8 cellular contexts compared by ENCODE assay signal in the genomic region with DNA sequence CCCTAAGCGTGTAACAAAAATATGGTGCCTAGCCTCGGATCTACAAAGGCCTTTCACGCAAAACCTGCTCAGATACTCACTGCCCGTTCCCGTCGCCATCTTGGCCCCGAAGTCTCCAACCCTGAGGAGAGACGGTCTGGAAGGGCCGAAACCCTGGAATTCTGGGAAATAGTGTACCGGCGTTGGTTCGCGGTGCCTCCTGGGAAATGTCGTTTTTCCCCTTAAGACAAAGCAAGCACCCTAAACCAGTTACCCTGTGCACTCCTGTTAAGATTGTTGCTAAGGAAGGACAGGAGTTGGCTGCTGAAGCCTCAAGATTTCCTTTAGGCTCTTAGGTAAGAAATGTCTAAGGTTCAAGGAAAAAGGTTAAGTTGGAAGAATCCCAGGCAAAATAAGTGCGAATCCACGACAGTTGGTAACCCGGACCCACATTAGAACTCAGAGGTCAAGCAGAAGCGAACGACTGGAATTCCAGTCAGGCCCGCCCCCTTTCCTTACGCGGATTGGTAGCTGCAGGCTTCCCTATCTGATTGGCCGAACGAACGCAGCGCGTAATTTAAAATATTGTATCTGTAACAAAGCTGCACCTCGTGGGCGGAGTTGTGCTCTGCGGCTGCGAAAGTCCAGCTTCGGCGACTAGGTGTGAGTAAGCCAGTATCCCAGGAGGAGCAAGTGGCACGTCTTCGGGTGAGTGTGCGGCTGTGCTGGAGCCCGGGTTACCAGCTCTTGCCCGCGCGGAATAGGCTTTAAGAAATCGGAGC.
DNase-seq lines count a peak whose midpoint lies in the region; ATAC-seq and TF ChIP-seq lines count a peak whose summit lies in the region.

A gene with protein sequence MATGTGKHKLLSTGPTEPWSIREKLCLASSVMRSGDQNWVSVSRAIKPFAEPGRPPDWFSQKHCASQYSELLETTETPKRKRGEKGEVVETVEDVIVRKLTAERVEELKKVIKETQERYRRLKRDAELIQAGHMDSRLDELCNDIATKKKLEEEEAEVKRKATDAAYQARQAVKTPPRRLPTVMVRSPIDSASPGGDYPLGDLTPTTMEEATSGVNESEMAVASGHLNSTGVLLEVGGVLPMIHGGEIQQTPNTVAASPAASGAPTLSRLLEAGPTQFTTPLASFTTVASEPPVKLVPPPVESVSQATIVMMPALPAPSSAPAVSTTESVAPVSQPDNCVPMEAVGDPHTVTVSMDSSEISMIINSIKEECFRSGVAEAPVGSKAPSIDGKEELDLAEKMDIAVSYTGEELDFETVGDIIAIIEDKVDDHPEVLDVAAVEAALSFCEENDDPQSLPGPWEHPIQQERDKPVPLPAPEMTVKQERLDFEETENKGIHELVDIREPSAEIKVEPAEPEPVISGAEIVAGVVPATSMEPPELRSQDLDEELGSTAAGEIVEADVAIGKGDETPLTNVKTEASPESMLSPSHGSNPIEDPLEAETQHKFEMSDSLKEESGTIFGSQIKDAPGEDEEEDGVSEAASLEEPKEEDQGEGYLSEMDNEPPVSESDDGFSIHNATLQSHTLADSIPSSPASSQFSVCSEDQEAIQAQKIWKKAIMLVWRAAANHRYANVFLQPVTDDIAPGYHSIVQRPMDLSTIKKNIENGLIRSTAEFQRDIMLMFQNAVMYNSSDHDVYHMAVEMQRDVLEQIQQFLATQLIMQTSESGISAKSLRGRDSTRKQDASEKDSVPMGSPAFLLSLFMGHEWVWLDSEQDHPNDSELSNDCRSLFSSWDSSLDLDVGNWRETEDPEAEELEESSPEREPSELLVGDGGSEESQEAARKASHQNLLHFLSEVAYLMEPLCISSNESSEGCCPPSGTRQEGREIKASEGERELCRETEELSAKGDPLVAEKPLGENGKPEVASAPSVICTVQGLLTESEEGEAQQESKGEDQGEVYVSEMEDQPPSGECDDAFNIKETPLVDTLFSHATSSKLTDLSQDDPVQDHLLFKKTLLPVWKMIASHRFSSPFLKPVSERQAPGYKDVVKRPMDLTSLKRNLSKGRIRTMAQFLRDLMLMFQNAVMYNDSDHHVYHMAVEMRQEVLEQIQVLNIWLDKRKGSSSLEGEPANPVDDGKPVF (minus strand): TSS at position 115 of the 761 bp plus-strand sequence. CDS start 16 bp downstream, at position 99.
A gene (plus strand): TSS at position 597 of the 761 bp plus-strand sequence. CDS start 569 bp downstream, outside the sequence.

- in situ Hi-C loops in astrocyte of the spinal cord (cut with HindIII; ENCODE audit: low sequenced_read_pairs) = no loop called here

- no peak for TF ChIP-seq CTCF in astrocyte of the spinal cord (IDR thresholded peaks at IDR 0.05; ENCODE audit: low read depth, low read length)

- ATAC-seq in HG03025 (IDR thresholded peaks at IDR 0.05; ENCODE audit: low FRiP score, unreplicated experiment) = peak; percentile 76

- peak; percentile 88 for DNase-seq in activated gamma-delta T cell treated with Interleukin-2 at 50 U/mL for 16 hours
- DNase-seq in activated gamma-delta T cell (lab: John Stamatoyannopoulos, UW) = no peak
- DNase-seq in NCI-H2029 treated with DMSO at 0.1 percent for 48 hours (lab: John Stamatoyannopoulos, UW) = peak; percentile 99
- peak; percentile 81 for DNase-seq in T-helper 22 cell (ENCODE audit: low read depth)
- DNase-seq in astrocyte of the spinal cord (ENCODE audit: low read depth, low spot score) = peak; percentile 98
- DNase-seq in hippocampal formation (lab: John Stamatoyannopoulos, UW) = peak; percentile 92 to 99
- peak; percentile 98 for DNase-seq in retina

- peak within 1 kb of the TSS; percentile 97 for H3K4me3 ChIP-seq in astrocyte of the spinal cord (ENCODE audit: low read depth, low read length)
